In the genomic region with DNA sequence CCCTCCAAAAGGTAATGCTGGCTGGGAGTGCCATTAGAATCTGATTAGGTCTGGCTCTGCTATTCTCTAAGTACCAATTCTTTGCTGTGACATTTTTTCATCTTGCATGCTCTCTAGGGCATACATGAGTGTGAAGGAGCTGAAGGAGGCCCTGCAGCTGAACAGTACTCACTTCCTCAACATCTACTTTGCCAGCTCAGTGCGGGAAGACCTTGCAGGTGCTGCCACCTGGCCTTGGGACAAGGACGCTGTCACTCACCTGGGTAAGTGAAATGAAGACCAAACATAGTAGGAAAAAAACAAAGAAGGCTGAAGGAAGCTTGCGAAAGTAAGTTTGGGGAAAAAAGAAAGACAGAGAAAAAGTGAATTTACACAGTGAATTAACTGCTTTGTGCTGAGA, we compare ENCODE assay signal across 24 cellular contexts.
DNase-seq lines count a peak whose midpoint lies in the region; FAIRE-seq and TF ChIP-seq lines count a peak whose summit lies in the region.
"Had no signal": no experiment of that assay in that cellular context is flagged by ENCODE, and none has a peak within 500 bp of the region (broad histone marks: within the 10 kb centered on the region; RNA-seq: fewer than 3 reads in every experiment).

No MANE protein-coding gene starts in this region.

- no peak overlapping the region for H3K14ac ChIP-seq in H9 (ENCODE audit: insufficient read depth, low read length)

- no peak overlapping the region for H2BK120ac ChIP-seq in H9 (ENCODE audit: low read depth, low read length, poor library complexity, severe bottlenecking)

- peaks cover under 1% of the 10 kb centered on the region; the same call in 1 of the 2 replicates for H3K27me3 Mint-ChIP-seq in H9 (ENCODE audit: low read depth)

- no peak overlapping the region for H3K4me3 Mint-ChIP-seq in H9
- H3K4me3 Mint-ChIP-seq: CD8-positive, alpha-beta T cell had no signal

- no peaks in the 10 kb centered on the region for H3K4me1 ChIP-seq in H9 (ENCODE audit: insufficient read depth, low read length)
- no peaks in the 10 kb centered on the region for H3K4me1 ChIP-seq in breast epithelium
- no peaks in the 10 kb centered on the region for H3K4me1 ChIP-seq in kidney (ENCODE audit: control insufficient read depth in 1 of 2, insufficient read depth in 1 of 2, low read depth in 1 of 2, low read length in 2 of 2)
- no peaks in the 10 kb centered on the region for H3K4me1 ChIP-seq in suprapubic skin
- H3K4me1 ChIP-seq: A549, SJCRH30 had no signal

- intact Hi-C loops in breast epithelium (cut with DNase I; ENCODE audit: low total_unique reads) (no loop called here), kidney (cut with DNase I) (no loop called here)

- H2BK12ac ChIP-seq in H9 (ENCODE audit: insufficient read length, low read depth, low read length) = no peak overlapping the region

- no peaks in the 10 kb centered on the region for H3K23me2 ChIP-seq in H9 (ENCODE audit: insufficient read length, low read depth, low read length, poor library complexity, severe bottlenecking)

- no peak overlapping the region for H2BK5ac ChIP-seq in H9 (ENCODE audit: insufficient read length, low read length)

- H4K8ac ChIP-seq in H9 (replicated peaks; ENCODE audit: insufficient read length, low read depth, low read length) = no peak overlapping the region

- no peaks in the 10 kb centered on the region for H3K27me3 ChIP-seq in H9 (ENCODE audit: insufficient read depth, low read length)
- H3K27me3 ChIP-seq in breast epithelium = no peaks in the 10 kb centered on the region
- no peaks in the 10 kb centered on the region for H3K27me3 ChIP-seq in suprapubic skin
- H3K27me3 ChIP-seq: SJCRH30 had no signal

- no peak for FAIRE-seq in kidney (lab: Jason Lieb, UNC)
- FAIRE-seq: A549, GM12892, GM18507, H54 had no signal

- TF ChIP-seq CTCF in C4-2B (conservative IDR thresholded peaks at IDR 0.05) (peak; percentile 26; the same call in 1 of the 2 replicates), H9 (conservative IDR thresholded peaks at IDR 0.05) (peak; percentile 45; the same call in 2 of the 3 replicates), breast epithelium (IDR thresholded peaks at IDR 0.05) (no peak), kidney (IDR thresholded peaks at IDR 0.05; ENCODE audit: borderline replicate concordance, extremely low read depth, insufficient read depth) (no peak), suprapubic skin (IDR thresholded peaks at IDR 0.05) (no peak)

- no peak overlapping the region for H2AK5ac ChIP-seq in H9 (ENCODE audit: insufficient read length, low read length)

- H4K5ac ChIP-seq in H9 (ENCODE audit: insufficient read length, low read depth, low read length) = no peak overlapping the region

- no peak overlapping the region for H3K23ac ChIP-seq in H9 (ENCODE audit: insufficient read length, low read depth, low read length)

- H3K27ac ChIP-seq in C4-2B (no peak overlapping the region), H9 (ENCODE audit: insufficient read length, low read depth, low read length) (no peak overlapping the region), breast epithelium (no peak overlapping the region), kidney (ENCODE audit: low read depth in 2 of 2, low read length in 2 of 2) (no peak overlapping the region), suprapubic skin (no peak overlapping the region)
- H3K27ac ChIP-seq: A549, KMS-11, PC-9, SJCRH30 had no signal

- H3K79me1 ChIP-seq in H9 (ENCODE audit: insufficient read depth, low read depth, low read length, poor library complexity, severe bottlenecking) = no peaks in the 10 kb centered on the region

- H2BK15ac ChIP-seq in H9 (ENCODE audit: low read depth, low read length) = no peak overlapping the region

- no peaks in the 10 kb centered on the region for H3K36me3 Mint-ChIP-seq in H9 (ENCODE audit: insufficient read depth in 1 of 3, low read depth in 3 of 3)
- H3K36me3 Mint-ChIP-seq: CD8-positive, alpha-beta T cell had no signal

- no peak overlapping the region for H3T11ph ChIP-seq in H9 (ENCODE audit: low read length)

- DNase-seq in H9 = peak; percentile 49
- DNase-seq in RPMI8226 = peak; percentile 67
- peak; percentile 11 for DNase-seq in iPS DF 4.7 (ENCODE audit: extremely low read depth, low spot score)
- no peak for DNase-seq in effector CD4-positive, alpha-beta T cell
- DNase-seq in breast epithelium (ENCODE audit: low spot score in 2 of 2) = no peak
- no peak for DNase-seq in kidney
- no peak for DNase-seq in suprapubic skin (ENCODE audit: low spot score in 2 of 2)
- DNase-seq: Calu3; CD8-positive, alpha-beta T cell; DMS79; NCI-H1048; NCI-H1436; NCI-H1930; NCI-H2171; NCI-H446; NCI-H526 treated with DMSO at 0.1 percent for 48 hours; PC-9; SJCRH30 had no signal

- no peaks in the 10 kb centered on the region for H3K9me3 Mint-ChIP-seq in H9
- H3K9me3 Mint-ChIP-seq: CD8-positive, alpha-beta T cell had no signal

- H4K20me1 ChIP-seq in H9 (ENCODE audit: control insufficient read depth, insufficient read depth, insufficient read length) = no peaks in the 10 kb centered on the region

- H3K18ac ChIP-seq in H9 (ENCODE audit: insufficient read length, low read depth, low read length) = no peak overlapping the region

- H3K56ac ChIP-seq in H9 (ENCODE audit: insufficient read length, low read depth, low read length) = no peak overlapping the region

- TF ChIP-seq EP300 in suprapubic skin (IDR thresholded peaks at IDR 0.05) = no peak

- no peak overlapping the region for H2AFZ ChIP-seq in H9 (ENCODE audit: low read length)
- H2AFZ ChIP-seq: PC-9 had no signal

- no peak overlapping the region for H2BK20ac ChIP-seq in H9 (ENCODE audit: low read depth, low read length, poor library complexity, severe bottlenecking)

- no peak overlapping the region for H4K91ac ChIP-seq in H9 (ENCODE audit: insufficient read length, low read depth, low read length)

- no peak overlapping the region for H3K4me3 ChIP-seq in breast epithelium
- H3K4me3 ChIP-seq in kidney (ENCODE audit: low read length in 2 of 2) = no peak overlapping the region
- H3K4me3 ChIP-seq in suprapubic skin = no peak overlapping the region
- H3K4me3 ChIP-seq: A549, PC-9, SJCRH30 had no signal

- H3K4me2 ChIP-seq in H9 (ENCODE audit: insufficient read depth, insufficient read length, low read length) = no peak overlapping the region
- H3K4me2 ChIP-seq: A549, KMS-11, PC-9 had no signal

- H3K4ac ChIP-seq in H9 (ENCODE audit: low read depth, low read length) = no peak overlapping the region

- no CpG with 5 or more reads among the region's 3 CpGs for WGBS in H9 (ENCODE audit: extremely low coverage, insufficient read length, low lambda C conversion rate)
- WGBS in suprapubic skin = 67% methylated on average over 3 of the region's 3 CpGs

- H3K4me1 Mint-ChIP-seq in H9 = no peaks in the 10 kb centered on the region

- H3K9me3 ChIP-seq in H9 (ENCODE audit: control insufficient read depth, low read depth, low read length) = no peaks in the 10 kb centered on the region
- no peaks in the 10 kb centered on the region for H3K9me3 ChIP-seq in breast epithelium
- H3K9me3 ChIP-seq in kidney (ENCODE audit: control insufficient read depth in 1 of 2, low read length in 2 of 2) = no peaks in the 10 kb centered on the region
- H3K9me3 ChIP-seq in suprapubic skin = no peaks in the 10 kb centered on the region
- H3K9me3 ChIP-seq: A549, SJCRH30 had no signal

- H3K36me3 ChIP-seq in breast epithelium = no peaks in the 10 kb centered on the region
- no peaks in the 10 kb centered on the region for H3K36me3 ChIP-seq in kidney (ENCODE audit: control insufficient read depth in 1 of 2, insufficient read depth in 2 of 2, low read length in 2 of 2)
- H3K36me3 ChIP-seq in suprapubic skin = no peaks in the 10 kb centered on the region
- H3K36me3 ChIP-seq: SJCRH30 had no signal

- no peak overlapping the region for H3K27ac Mint-ChIP-seq in H9
- H3K27ac Mint-ChIP-seq: CD8-positive, alpha-beta T cell had no signal

- TF ChIP-seq POLR2A in breast epithelium (IDR thresholded peaks at IDR 0.05) (no peak), suprapubic skin (IDR thresholded peaks at IDR 0.05) (no peak)

- H3K79me2 ChIP-seq in H9 (ENCODE audit: insufficient read depth, low read length) = no peaks in the 10 kb centered on the region

- H3K9ac ChIP-seq in H9 (ENCODE audit: extremely low read depth, insufficient read length, low read length) = no peak overlapping the region
- no peak overlapping the region for H3K9ac ChIP-seq in kidney (ENCODE audit: low read length in 2 of 2)
- H3K9ac ChIP-seq: KMS-11 had no signal

Comparison
In these comparisons a context has a peak if more than half of its experiments do, and no peak if none do; other contexts are left out.
1. CTCF ChIP-seq: peak in C4-2B (single experiment) and H9 (single experiment); none in breast epithelium (0 of 3), kidney (single experiment) and suprapubic skin (0 of 2).
2. DNase-seq: peak in H9 (single experiment), RPMI8226 (single experiment) and iPS DF 4.7 (single experiment); none in effector CD4-positive, alpha-beta T cell (single experiment), breast epithelium (0 of 2), kidney (single experiment) and suprapubic skin (0 of 2).